8 cellular contexts compared by ENCODE assay signal in genomic region chr2:38601463-38602135, GRCh38. TPM values are rescaled to one million over a fixed set of nuclear protein-coding genes. Genes with fewer than 3 reads are reported as not detected.
DNase-seq lines count a peak whose midpoint lies in the region; ATAC-seq and TF ChIP-seq lines count a peak whose summit lies in the region.

No MANE protein-coding gene starts in this region.

- H3K79me2 ChIP-seq in OCI-LY1 (ENCODE audit: insufficient read depth, low read length): no peaks in the 10 kb centered on the region

- no peaks in the 10 kb centered on the region for H3F3A ChIP-seq in OCI-LY1 (ENCODE audit: insufficient read depth, low read length)

- no peaks in the 10 kb centered on the region for H3K9me2 ChIP-seq in OCI-LY1 (ENCODE audit: low read depth, low read length)

- H3K27ac ChIP-seq in cardiac muscle cell (peak overlapping the region; percentile 94), OCI-LY1 (ENCODE audit: low read depth, low read length, poor library complexity, severe bottlenecking) (no peak overlapping the region), duodenal mucosa (ENCODE audit: low read depth, low read length) (peak overlapping the region; percentile 96)

- peaks cover 43% of the 10 kb centered on the region for H3K4me1 ChIP-seq in cardiac muscle cell (ENCODE audit: low read depth)
- H3K4me1 ChIP-seq in OCI-LY1 (ENCODE audit: insufficient read depth, low read length, severe bottlenecking): peaks cover 16% of the 10 kb centered on the region
- peaks cover 17 to 34% of the 10 kb centered on the region in 2 donors for H3K4me1 ChIP-seq in duodenal mucosa (ENCODE audit: control insufficient read depth in 1 of 2, insufficient read depth in 2 of 2, low read length in 2 of 2)

- H3K9me3 ChIP-seq in cardiac muscle cell (ENCODE audit: low read depth) (no peaks in the 10 kb centered on the region), OCI-LY1 (ENCODE audit: low read length) (no peaks in the 10 kb centered on the region), duodenal mucosa (ENCODE audit: control insufficient read depth in 1 of 2, low read length in 2 of 2) (no peaks in the 10 kb centered on the region)

- H3K9ac ChIP-seq in OCI-LY1 (ENCODE audit: low read length) (peak overlapping the region; percentile 53), duodenal mucosa (ENCODE audit: low read depth in 1 of 2, low read length in 2 of 2) (peak overlapping the region; percentile 82 to 92)

- ATAC-seq in left ventricle myocardium superior (no peak), naive B cell (ENCODE audit: low read depth in 2 of 2) (no peak), GM21360 (IDR thresholded peaks at IDR 0.05; ENCODE audit: unreplicated experiment) (no peak), HG03432 (IDR thresholded peaks at IDR 0.05; ENCODE audit: unreplicated experiment) (no peak)

- peaks cover 8 to 33% (median 9%) of the 10 kb centered on the region in 3 donors for H3K27me3 Mint-ChIP-seq in naive B cell

- H3K27me3 ChIP-seq in cardiac muscle cell (no peaks in the 10 kb centered on the region), OCI-LY1 (ENCODE audit: insufficient read depth, low read length) (no peaks in the 10 kb centered on the region), duodenal mucosa (ENCODE audit: control insufficient read depth in 1 of 2, insufficient read depth in 2 of 2, low read length in 2 of 2) (no peaks in the 10 kb centered on the region)

- H3K4me1 Mint-ChIP-seq in naive B cell: peaks cover 8 to 26% (median 20%) of the 10 kb centered on the region in 3 donors

- TF ChIP-seq CTCF in cardiac muscle cell (IDR thresholded peaks at IDR 0.05; ENCODE audit: low read depth, low read length) (no peak), OCI-LY1 (IDR thresholded peaks at IDR 0.05; ENCODE audit: low read length) (no peak)

- no peaks in the 10 kb centered on the region for H3K9me3 Mint-ChIP-seq in naive B cell

- peak overlapping the region; percentile 91 for H3K4me2 ChIP-seq in OCI-LY1 (ENCODE audit: low read length)

- no peaks in the 10 kb centered on the region for H4K20me1 ChIP-seq in OCI-LY1 (ENCODE audit: insufficient read depth, low read length)

- no peak overlapping the region for H2AFZ ChIP-seq in OCI-LY1 (ENCODE audit: low read length)

- DNase-seq in cardiac muscle cell (ENCODE audit: low read depth in 1 of 2, low spot score in 1 of 2) (peak; percentile 35 to 56), left ventricle myocardium superior (no peak), naive B cell (no peak), ureter (ENCODE audit: low spot score) (no peak)

- intact Hi-C loops in left ventricle myocardium superior (cut with micrococcal nuclease): loop anchor here (10.0 kb wide), 1 partner anchor 123 kb away; no protein-coding TSS in a partner anchor

- H3K4me3 ChIP-seq in cardiac muscle cell (peak overlapping the region; percentile 77), OCI-LY1 (ENCODE audit: low read depth, low read length, poor library complexity, severe bottlenecking) (peak overlapping the region; percentile 70), duodenal mucosa (ENCODE audit: low read depth in 1 of 2, low read length in 2 of 2) (peak overlapping the region; percentile 81)

- H3K36me3 Mint-ChIP-seq in naive B cell: no peaks in the 10 kb centered on the region

- no peaks in the 10 kb centered on the region for H3K36me3 ChIP-seq in cardiac muscle cell
- H3K36me3 ChIP-seq in OCI-LY1 (ENCODE audit: insufficient read depth, low read length): no peaks in the 10 kb centered on the region
- H3K36me3 ChIP-seq in duodenal mucosa (ENCODE audit: control insufficient read depth in 1 of 2, insufficient read depth in 2 of 2, low read length in 2 of 2): no peaks in the 10 kb centered on the region

- H3K27ac Mint-ChIP-seq in naive B cell: peak overlapping the region in 5 of 6 donors; percentile 18 to 56 (median 27)

- peak overlapping the region; percentile 81 to 94 (median 88) for H3K4me3 Mint-ChIP-seq in naive B cell

RNA-seq across cellular contexts. Expression of gene HNRNPLL, which starts 1.1 kb away (rescaled TPM):
- total RNA-seq in cardiac muscle cell (51.3 and 76.2 TPM in 2 replicates), left ventricle myocardium superior (27.0 TPM), ureter (55.2 TPM)
- polyA plus RNA-seq in cardiac muscle cell (65.4 and 80.2 TPM in 2 replicates), naive B cell (ENCODE audit: low read depth in 6 of 6) (10 to 100 TPM in 3 of 6 donors, 1 to 10 TPM in 3; 3.6 to 13.4 (median 8.9) TPM)

Comparison
In these comparisons a context has a peak if more than half of its experiments do, and no peak if none do; other contexts are left out.
1. DNase-seq: peak in cardiac muscle cell (2 of 2); none in left ventricle myocardium superior (single experiment), naive B cell (single experiment) and ureter (single experiment).
2. Peak in every context shown above with its lines, with median percentiles within 50 percentile points of each other: H3K4me3 ChIP-seq.